Comparison of ENCODE assay signal across 19 cellular contexts in genomic region chr3:33314993-33315392, GRCh38. TPM values are rescaled to one million over a fixed set of nuclear protein-coding genes. Genes with fewer than 3 reads are reported as not detected.
"Had no signal": no experiment of that assay in that cellular context is flagged by ENCODE, and none has a peak within 500 bp of the region (broad histone marks: within the 10 kb centered on the region; RNA-seq: fewer than 3 reads in every experiment).

No MANE protein-coding gene starts in this region.

- H3K4me3 Mint-ChIP-seq: activated naive CD4-positive, alpha-beta T cell treated with anti-CD3 and anti-CD28 coated beads, Interleukin-2, amount 10 ng/mL, durations not matched to agents 7 days and 5 days; activated naive CD8-positive, alpha-beta T cell treated with anti-CD3 and anti-CD28 coated beads, Interleukin-2, amount 50 U/mL, for 24 hours; activated T-cell treated with anti-CD3 and anti-CD28 coated beads, Interleukin-2, amount 50 U/mL, for 72 hours; naive thymus-derived CD4-positive, alpha-beta T cell; neural crest cell had no signal

- H3K4me1 ChIP-seq: body of pancreas had no signal

- H3K27ac ChIP-seq: body of pancreas, lower lobe of right lung, thoracic aorta, upper lobe of left lung had no signal

- H3K4me3 ChIP-seq: body of pancreas, lower lobe of right lung, thoracic aorta, upper lobe of left lung had no signal

- H3K36me3 ChIP-seq: lower lobe of right lung, upper lobe of left lung had no signal

- H3K27ac Mint-ChIP-seq: activated naive CD4-positive, alpha-beta T cell treated with anti-CD3 and anti-CD28 coated beads, Interleukin-2, amount 10 ng/mL, durations not matched to agents 7 days and 5 days; activated naive CD8-positive, alpha-beta T cell treated with anti-CD3 and anti-CD28 coated beads, Interleukin-2, amount 50 U/mL, for 24 hours; activated T-cell treated with anti-CD3 and anti-CD28 coated beads, Interleukin-2, amount 50 U/mL, for 72 hours; naive thymus-derived CD4-positive, alpha-beta T cell had no signal

- ATAC-seq: activated naive CD8-positive, alpha-beta T cell treated with anti-CD3 and anti-CD28 coated beads, Interleukin-2, amount 50 U/mL, for 24 hours; activated T-cell treated with anti-CD3 and anti-CD28 coated beads, Interleukin-2, amount 50 U/mL, for 72 hours; body of pancreas; esophagus mucosa; left lobe of liver; lower lobe of right lung; naive thymus-derived CD4-positive, alpha-beta T cell had no signal

- H3K9me3 Mint-ChIP-seq: neural crest cell had no signal

- H3K27me3 Mint-ChIP-seq: progenitor cell of endocrine pancreas had no signal

- H3K27me3 ChIP-seq: body of pancreas, upper lobe of left lung had no signal

- H3K36me3 Mint-ChIP-seq: activated naive CD4-positive, alpha-beta T cell treated with anti-CD3 and anti-CD28 coated beads, Interleukin-2, amount 10 ng/mL, durations not matched to agents 7 days and 5 days had no signal

- DNase-seq: activated CD4-positive, alpha-beta T cell treated with anti-CD3 and anti-CD28 coated beads, Interleukin-2, amount 50 U/mL, for 4 hours; activated effector memory CD4-positive, alpha-beta T cell treated with anti-CD3 and anti-CD28 coated beads, Interleukin-2, amount 50 U/mL, for 16 hours; activated naive CD4-positive, alpha-beta T cell treated with anti-CD3 and anti-CD28 coated beads, Interleukin-2, amount 10 ng/mL, durations not matched to agents 7 days and 5 days; activated naive CD8-positive, alpha-beta T cell treated with anti-CD3 and anti-CD28 coated beads, Interleukin-2, amount 50 U/mL, for 24 hours; activated T-cell treated with anti-CD3 and anti-CD28 coated beads, Interleukin-2, amount 50 U/mL, for 72 hours; body of pancreas; foreskin melanocyte; lower lobe of right lung; naive thymus-derived CD4-positive, alpha-beta T cell; stimulated activated CD4-positive, alpha-beta T cell treated with anti-CD3 and anti-CD28 coated beads, Interleukin-4, amount 100 ng/mL, for 24 hours; stimulated activated naive CD4-positive, alpha-beta T cell treated with Interleukin-2 at 50 U/mL for 16 hours; T-helper 1 cell; T-helper 9 cell; upper lobe of left lung had no signal

- H3K4me1 Mint-ChIP-seq: activated naive CD4-positive, alpha-beta T cell treated with anti-CD3 and anti-CD28 coated beads, Interleukin-2, amount 10 ng/mL, durations not matched to agents 7 days and 5 days had no signal

- H3K9me3 ChIP-seq: body of pancreas had no signal

RNA-seq across cellular contexts. Expression of gene FBXL2, which starts 37.8 kb away (rescaled TPM):
- total RNA-seq: naive thymus-derived CD4-positive, alpha-beta T cell had no signal
